8 cellular contexts compared by ENCODE assay signal in the genomic region with DNA sequence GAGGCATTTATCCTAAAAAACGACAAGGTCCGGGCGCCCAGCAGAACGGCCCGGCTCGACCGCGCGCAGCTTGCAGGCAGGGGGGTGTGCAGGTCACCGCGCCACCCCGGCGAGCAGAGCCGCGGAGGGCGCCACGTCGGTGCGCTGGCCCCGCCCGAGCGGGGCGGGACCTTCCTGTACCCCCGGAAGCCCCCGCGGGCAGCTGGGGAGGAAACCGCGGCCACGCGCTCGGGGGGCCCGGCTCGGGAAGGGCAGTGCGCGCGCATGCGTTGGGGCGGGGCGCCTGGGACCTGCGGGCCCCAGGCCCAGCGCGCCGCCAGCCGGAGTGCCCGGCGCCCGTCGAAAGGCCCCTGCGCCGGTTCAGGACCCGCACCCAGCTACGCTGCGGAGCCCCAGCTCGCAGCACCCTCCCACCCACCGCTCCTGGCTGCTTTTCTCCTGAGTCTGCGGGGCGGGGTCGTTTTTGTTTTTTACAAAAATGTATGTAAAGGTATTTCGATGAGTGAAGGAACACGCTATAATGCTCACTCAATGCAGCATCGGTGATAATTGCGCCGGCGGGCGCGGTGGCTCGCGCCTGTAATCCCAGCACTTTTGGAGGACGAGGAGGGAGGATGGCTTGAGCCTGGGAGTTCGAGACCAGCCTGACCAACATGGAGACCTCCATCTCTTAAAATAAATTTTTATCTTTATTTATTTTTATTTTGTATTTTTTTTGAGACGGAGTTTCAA. TPM values are rescaled to one million over a fixed set of nuclear protein-coding genes. Genes with fewer than 3 reads are reported as not detected.
A peak's percentile ranks its signal among the peaks of the same experiment; 100 is the strongest.
DNase-seq lines count a peak whose midpoint lies in the region; ATAC-seq, FAIRE-seq and TF ChIP-seq lines count a peak whose summit lies in the region.

No MANE protein-coding gene starts in this region.

- TF ChIP-seq CTCF in colonic mucosa (IDR thresholded peaks at IDR 0.05) (no peak), lower lobe of right lung (IDR thresholded peaks at IDR 0.05) (no peak), BE2C (IDR thresholded peaks at IDR 0.05; ENCODE audit: low read depth, low read length) (no peak)

- H3K9me3 ChIP-seq in colonic mucosa, result no peaks in the 10 kb centered on the region
- no peaks in the 10 kb centered on the region for H3K9me3 ChIP-seq in lower lobe of right lung
- H3K9me3 ChIP-seq in BE2C, result no peaks in the 10 kb centered on the region

- H3K27me3 ChIP-seq in colonic mucosa (no peaks in the 10 kb centered on the region), lower lobe of right lung (ENCODE audit: low read depth) (no peaks in the 10 kb centered on the region), BE2C (no peaks in the 10 kb centered on the region)

- H3K36me3 ChIP-seq in colonic mucosa, result no peaks in the 10 kb centered on the region
- no peaks in the 10 kb centered on the region for H3K36me3 ChIP-seq in lower lobe of right lung
- H3K36me3 ChIP-seq in BE2C, result no peaks in the 10 kb centered on the region

- ATAC-seq in GM18498 (IDR thresholded peaks at IDR 0.05; ENCODE audit: unreplicated experiment), result peak; percentile 81
- peak; percentile 76 for ATAC-seq in HG02981 (IDR thresholded peaks at IDR 0.05; ENCODE audit: unreplicated experiment)
- peak; percentile 91 to 93 for ATAC-seq in lower lobe of right lung

- peak overlapping the region; percentile 45 for H3K4me3 ChIP-seq in colonic mucosa
- peak overlapping the region; percentile 64 for H3K4me3 ChIP-seq in lower lobe of right lung
- no peak overlapping the region for H3K4me3 ChIP-seq in BE2C (ENCODE audit: low read depth, low read length)

- intact Hi-C loops in colonic mucosa (cut with DNase I) (no loop called here), lower lobe of right lung (cut with DNase I) (no loop called here)

- no peak for FAIRE-seq in RCC 7860 (lab: Jason Lieb, UNC)

- DNase-seq in activated CD4-positive, alpha-beta T cell treated with anti-CD3 and anti-CD28 coated beads for 1 hour, result peak; percentile 74
- DNase-seq in colonic mucosa, result peak; percentile 80
- DNase-seq in lower lobe of right lung, result peak; percentile 85
- peak; percentile 56 to 83 (median 61) for DNase-seq in stimulated activated CD4-positive, alpha-beta T cell treated with anti-CD3 and anti-CD28 coated beads, TNF-alpha, amount 100 ng/mL, for 48 hours (ENCODE audit: low read depth in 3 of 3)
- DNase-seq in BE2C, result no peak
- no peak for DNase-seq in RCC 7860 (ENCODE audit: low spot score)

- peak overlapping the region in 1 of 2 donors; percentile 60 for H3K9ac ChIP-seq in colonic mucosa (ENCODE audit: low read depth in 2 of 2, low read length in 2 of 2)

- H3K4me1 ChIP-seq in colonic mucosa, result no peaks in the 10 kb centered on the region
- H3K4me1 ChIP-seq in lower lobe of right lung, result peaks cover 7% of the 10 kb centered on the region
- H3K4me1 ChIP-seq in BE2C, result no peaks in the 10 kb centered on the region

- H3K27ac ChIP-seq in colonic mucosa (peak overlapping the region; percentile 40), lower lobe of right lung (peak overlapping the region; percentile 68)

RNA-seq across cellular contexts. Expression of a gene that starts 47.7 kb away (rescaled TPM):
- total RNA-seq in colonic mucosa (1 to 10 TPM in 1 of 2 donors, under 1 TPM in 1; 0.53 to 1.8 TPM), lower lobe of right lung (3.9 TPM)
- polyA plus RNA-seq in BE2C (2012; ENCODE audit: insufficient read depth, insufficient read length, low read depth), result not detected

Comparison
In these comparisons a context has a peak if more than half of its experiments do, and no peak if none do; other contexts are left out.
1. DNase-seq: peak in activated CD4-positive, alpha-beta T cell treated with anti-CD3 and anti-CD28 coated beads for 1 hour (single experiment), colonic mucosa (single experiment), lower lobe of right lung (single experiment) and stimulated activated CD4-positive, alpha-beta T cell treated with anti-CD3 and anti-CD28 coated beads, TNF-alpha, amount 100 ng/mL, for 48 hours (3 of 3); none in BE2C (single experiment) and RCC 7860 (single experiment).
2. Peak in every context shown above with its lines, with median percentiles within 50 percentile points of each other: ATAC-seq.